In the genomic region with DNA sequence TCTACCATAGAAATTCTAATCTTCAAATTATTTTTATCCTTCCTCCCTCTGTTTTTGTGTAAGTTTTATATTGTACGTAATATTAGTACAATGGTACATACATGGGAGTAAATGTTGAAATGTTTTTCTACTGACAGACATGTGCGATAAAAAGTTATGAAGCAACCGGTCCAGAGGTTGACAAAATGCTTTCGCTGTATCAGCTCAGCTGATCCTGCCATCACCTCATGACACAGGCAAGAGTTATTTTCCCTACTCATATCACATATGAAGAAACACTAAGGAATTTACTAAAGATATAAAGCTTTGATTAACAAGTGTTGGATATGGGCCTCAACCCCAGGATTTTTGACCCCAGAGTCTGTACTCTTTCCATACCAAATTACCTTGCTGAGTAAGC, we compare ENCODE assay signal across 23 cellular contexts.
"Had no signal": no experiment of that assay in that cellular context is flagged by ENCODE, and none has a peak within 500 bp of the region (broad histone marks: within the 10 kb centered on the region; RNA-seq: fewer than 3 reads in every experiment).

No MANE protein-coding gene starts in this region.

- H3K4me3 ChIP-seq: K562, SK-N-MC had no signal

- FAIRE-seq: bronchial epithelial cell, K562, TTC549 had no signal

- H3K27ac ChIP-seq: SK-N-MC had no signal

- DNase-seq: activated CD4-positive, alpha-beta memory T cell treated with anti-CD3 and anti-CD28 coated beads for 36 hours; activated CD4-positive, alpha-beta T cell treated with anti-CD3 and anti-CD28 coated beads, Interleukin-2, amount 10 ng/mL, durations not matched to agents 7 days and 5 days; activated CD4-positive, CD25-positive, alpha-beta regulatory T cell; activated CD8-positive, alpha-beta memory T cell treated with anti-CD3 and anti-CD28 coated beads for 24 hours; activated gamma-delta T cell; activated naive CD4-positive, alpha-beta T cell treated with anti-CD3 and anti-CD28 coated beads, Interleukin-2, amount 10 ng/mL, durations not matched to agents 7 days and 5 days; activated naive CD8-positive, alpha-beta T cell treated with anti-CD3 and anti-CD28 coated beads for 36 hours; activated T-cell treated with anti-CD3 and anti-CD28 coated beads, Interleukin-2, amount 50 U/mL, for 4 hours; anterior cingulate cortex; NCI-H1048; NCI-H146; NCI-H187 treated with DMSO at 0.1 percent for 48 hours; NCI-H2171; NCI-H2227 treated with DMSO at 0.1 percent for 48 hours; NCI-H526 treated with DMSO at 0.1 percent for 48 hours; NCI-H82; T-cell; T-helper 2 cell; T1000 had no signal
